ENCODE assay signal across 7 cellular contexts in genomic region chr6:60668428-60668827, GRCh38.
"Had no signal": no experiment of that assay in that cellular context is flagged by ENCODE, and none has a peak within 500 bp of the region (broad histone marks: within the 10 kb centered on the region; RNA-seq: fewer than 3 reads in every experiment).

No MANE protein-coding gene starts in this region.

- H3K27ac ChIP-seq: GM23248 had no signal

- FAIRE-seq: H1, H54, HTR-8/SVneo had no signal

- H3K4me3 ChIP-seq: GM23248 had no signal

- H2AFZ ChIP-seq: GM23248 had no signal

- DNase-seq: GM23248, H9, HCEC 1CT, KBM-7 had no signal

- H3K9ac ChIP-seq: GM23248 had no signal
